ENCODE assay signal across 1 cellular context in the genomic region with DNA sequence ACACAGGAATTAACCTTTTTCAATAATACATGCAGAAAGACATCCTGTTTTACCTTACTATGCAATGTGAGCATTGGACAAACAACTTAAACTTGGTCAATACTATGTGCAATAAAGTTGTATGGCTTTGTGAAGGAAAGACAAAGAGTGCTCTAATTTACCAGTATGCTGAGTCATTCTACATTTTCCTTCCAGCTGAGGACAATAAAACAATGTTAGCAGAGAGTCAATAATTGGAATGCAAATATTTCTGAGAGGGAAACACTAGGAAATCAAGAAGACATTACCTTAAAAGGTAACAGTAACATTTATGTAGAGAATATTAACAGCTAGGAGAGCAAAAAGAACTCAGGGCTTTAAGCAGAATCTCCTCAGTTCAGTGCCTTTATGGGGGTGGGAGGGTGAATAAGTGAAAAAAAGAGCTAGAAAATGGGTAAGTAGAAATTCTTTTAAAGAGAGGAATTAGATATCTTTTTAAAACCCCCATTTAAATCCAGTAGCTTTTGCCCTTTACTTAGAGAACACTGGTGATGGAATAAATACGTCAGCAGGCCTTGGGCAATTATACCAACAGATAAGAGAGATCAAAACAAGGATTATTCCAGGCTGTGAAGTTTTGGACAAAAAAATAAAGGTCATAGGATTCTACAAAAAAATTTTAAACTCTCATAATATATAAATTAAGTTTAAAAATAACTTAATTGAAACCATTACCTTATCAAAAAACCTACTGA.
A peak's percentile ranks its signal among the peaks of the same experiment; 100 is the strongest.
TF ChIP-seq lines count a peak whose summit lies in the region.

No MANE protein-coding gene starts in this region.

TF ChIP-seq in K562, 482 proteins besides CTCF, POLR2A, EP300 and RAD21:
- TF ChIP-seq, protein P1, sequence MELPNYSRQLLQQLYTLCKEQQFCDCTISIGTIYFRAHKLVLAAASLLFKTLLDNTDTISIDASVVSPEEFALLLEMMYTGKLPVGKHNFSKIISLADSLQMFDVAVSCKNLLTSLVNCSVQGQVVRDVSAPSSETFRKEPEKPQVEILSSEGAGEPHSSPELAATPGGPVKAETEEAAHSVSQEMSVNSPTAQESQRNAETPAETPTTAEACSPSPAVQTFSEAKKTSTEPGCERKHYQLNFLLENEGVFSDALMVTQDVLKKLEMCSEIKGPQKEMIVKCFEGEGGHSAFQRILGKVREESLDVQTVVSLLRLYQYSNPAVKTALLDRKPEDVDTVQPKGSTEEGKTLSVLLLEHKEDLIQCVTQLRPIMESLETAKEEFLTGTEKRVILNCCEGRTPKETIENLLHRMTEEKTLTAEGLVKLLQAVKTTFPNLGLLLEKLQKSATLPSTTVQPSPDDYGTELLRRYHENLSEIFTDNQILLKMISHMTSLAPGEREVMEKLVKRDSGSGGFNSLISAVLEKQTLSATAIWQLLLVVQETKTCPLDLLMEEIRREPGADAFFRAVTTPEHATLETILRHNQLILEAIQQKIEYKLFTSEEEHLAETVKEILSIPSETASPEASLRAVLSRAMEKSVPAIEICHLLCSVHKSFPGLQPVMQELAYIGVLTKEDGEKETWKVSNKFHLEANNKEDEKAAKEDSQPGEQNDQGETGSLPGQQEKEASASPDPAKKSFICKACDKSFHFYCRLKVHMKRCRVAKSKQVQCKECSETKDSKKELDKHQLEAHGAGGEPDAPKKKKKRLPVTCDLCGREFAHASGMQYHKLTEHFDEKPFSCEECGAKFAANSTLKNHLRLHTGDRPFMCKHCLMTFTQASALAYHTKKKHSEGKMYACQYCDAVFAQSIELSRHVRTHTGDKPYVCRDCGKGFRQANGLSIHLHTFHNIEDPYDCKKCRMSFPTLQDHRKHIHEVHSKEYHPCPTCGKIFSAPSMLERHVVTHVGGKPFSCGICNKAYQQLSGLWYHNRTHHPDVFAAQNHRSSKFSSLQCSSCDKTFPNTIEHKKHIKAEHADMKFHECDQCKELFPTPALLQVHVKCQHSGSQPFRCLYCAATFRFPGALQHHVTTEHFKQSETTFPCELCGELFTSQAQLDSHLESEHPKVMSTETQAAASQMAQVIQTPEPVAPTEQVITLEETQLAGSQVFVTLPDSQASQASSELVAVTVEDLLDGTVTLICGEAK (IDR thresholded peaks at IDR 0.05) = peak; percentile 86
- TF ChIP-seq, protein P1 (CRISPR knock-in tag; IDR thresholded peaks at IDR 0.05) = no peak
- TF ChIP-seq C11orf30 (IDR thresholded peaks at IDR 0.05; ENCODE audit: low read depth) (peak; percentile 88), TSHZ1 (CRISPR knock-in tag; IDR thresholded peaks at IDR 0.05) (no peak), DPF2 (IDR thresholded peaks at IDR 0.05) (0 out of 2 replicates have a peak, but pooled peaks have one; percentile 31), CEBPB (tag; IDR thresholded peaks at IDR 0.05) (no peak), PTBP1 (IDR thresholded peaks at IDR 0.05; ENCODE audit: low read depth, low read length) (no peak), SMARCE1 (IDR thresholded peaks at IDR 0.05) (0 out of 2 replicates have a peak, but pooled peaks have one; percentile 24), ZNF316 (IDR thresholded peaks at IDR 0.05) (peak; percentile 86), MAFG (tag; conservative IDR thresholded peaks at IDR 0.05) (peak; percentile 94), NFE2L1 (tag; IDR thresholded peaks at IDR 0.05; ENCODE audit: borderline replicate concordance, low read depth) (peak; percentile 84), MEIS2 (IDR thresholded peaks at IDR 0.05; ENCODE audit: partially characterized antibody) (peak; percentile 36), SP2 (IDR thresholded peaks at IDR 0.05; ENCODE audit: extremely low read depth, low read depth, low read length, poor library complexity, severe bottlenecking) (no peak), ARID1B (IDR thresholded peaks at IDR 0.05) (peak; percentile 30; the same call in 1 of the 2 replicates), MAFK (IDR thresholded peaks at IDR 0.05; ENCODE audit: low read length) (peak; percentile 75; the same call in 1 of the 2 replicates), MAFF (IDR thresholded peaks at IDR 0.05; ENCODE audit: low read length) (peak; percentile 78), NFE2 (IDR thresholded peaks at IDR 0.05; ENCODE audit: low read depth) (peak; percentile 93), SMARCA4 (IDR thresholded peaks at IDR 0.05) (peak; percentile 48), SREBF1 (IDR thresholded peaks at IDR 0.05; ENCODE audit: borderline replicate concordance, low read depth, low read length) (no peak)
